ENCODE assay signal across 1 cellular context in the genomic region with DNA sequence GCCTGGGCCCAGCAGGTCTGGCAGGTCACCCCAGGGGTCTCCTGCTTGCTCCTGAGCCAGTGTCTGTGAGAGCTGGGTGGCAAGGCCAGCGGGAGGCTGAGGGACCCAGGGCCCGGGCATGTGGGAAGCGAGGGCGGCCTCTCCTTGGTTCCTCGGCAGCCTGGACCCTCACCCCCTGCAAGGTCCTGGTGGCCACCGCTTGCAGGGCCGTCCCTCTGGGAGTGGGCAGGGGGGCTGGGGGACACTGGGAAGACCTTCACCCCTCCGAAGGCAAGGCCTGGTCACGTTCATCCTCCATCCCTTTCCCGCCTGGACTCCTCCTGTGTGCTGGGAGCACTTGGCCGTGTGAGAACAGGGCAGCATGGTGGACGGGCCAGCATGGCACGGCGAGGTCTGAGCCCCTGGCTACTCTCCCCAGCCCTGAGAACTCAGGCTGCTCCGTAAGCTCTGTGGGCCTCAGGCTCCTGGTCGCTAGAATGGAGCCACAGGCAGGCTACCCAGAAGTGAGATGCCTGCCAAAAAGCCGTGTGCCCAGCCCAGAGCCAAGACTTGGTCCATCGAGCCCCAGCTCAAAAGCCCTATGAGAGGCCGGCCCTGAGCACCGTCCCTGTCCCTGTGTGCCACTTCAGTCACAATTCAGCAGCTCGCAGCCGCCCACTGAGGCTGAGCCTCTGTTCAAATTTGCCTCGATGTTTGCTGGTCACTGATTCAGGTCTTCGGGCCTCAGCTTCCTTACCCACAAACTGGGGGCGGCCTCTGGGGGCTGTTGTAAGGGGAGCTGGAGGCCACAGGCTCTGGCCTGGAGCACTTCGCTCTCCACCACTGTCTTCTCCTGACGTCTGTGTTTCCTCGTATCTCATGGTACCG.
TF ChIP-seq lines count a peak whose summit lies in the region.

No MANE protein-coding gene starts in this region.

TF ChIP-seq in HepG2, 621 proteins besides CTCF, POLR2A, EP300 and RAD21 (continued from another document and continues in another):
- TF ChIP-seq, protein P1, sequence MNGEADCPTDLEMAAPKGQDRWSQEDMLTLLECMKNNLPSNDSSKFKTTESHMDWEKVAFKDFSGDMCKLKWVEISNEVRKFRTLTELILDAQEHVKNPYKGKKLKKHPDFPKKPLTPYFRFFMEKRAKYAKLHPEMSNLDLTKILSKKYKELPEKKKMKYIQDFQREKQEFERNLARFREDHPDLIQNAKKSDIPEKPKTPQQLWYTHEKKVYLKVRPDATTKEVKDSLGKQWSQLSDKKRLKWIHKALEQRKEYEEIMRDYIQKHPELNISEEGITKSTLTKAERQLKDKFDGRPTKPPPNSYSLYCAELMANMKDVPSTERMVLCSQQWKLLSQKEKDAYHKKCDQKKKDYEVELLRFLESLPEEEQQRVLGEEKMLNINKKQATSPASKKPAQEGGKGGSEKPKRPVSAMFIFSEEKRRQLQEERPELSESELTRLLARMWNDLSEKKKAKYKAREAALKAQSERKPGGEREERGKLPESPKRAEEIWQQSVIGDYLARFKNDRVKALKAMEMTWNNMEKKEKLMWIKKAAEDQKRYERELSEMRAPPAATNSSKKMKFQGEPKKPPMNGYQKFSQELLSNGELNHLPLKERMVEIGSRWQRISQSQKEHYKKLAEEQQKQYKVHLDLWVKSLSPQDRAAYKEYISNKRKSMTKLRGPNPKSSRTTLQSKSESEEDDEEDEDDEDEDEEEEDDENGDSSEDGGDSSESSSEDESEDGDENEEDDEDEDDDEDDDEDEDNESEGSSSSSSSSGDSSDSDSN (CRISPR knock-in tag; IDR thresholded peaks at IDR 0.05): 0 out of 2 replicates have a peak, but pooled peaks have one; percentile 19
- no peak for TF ChIP-seq MXI1 (IDR thresholded peaks at IDR 0.05; ENCODE audit: borderline replicate concordance, low read depth, low read length)
- TF ChIP-seq SSRP1 (CRISPR knock-in tag; IDR thresholded peaks at IDR 0.05): no peak
- TF ChIP-seq ZSCAN9 (CRISPR knock-in tag; IDR thresholded peaks at IDR 0.05; ENCODE audit: borderline replicate concordance): no peak
- TF ChIP-seq HMGA1 (CRISPR knock-in tag; conservative IDR thresholded peaks at IDR 0.05): no peak
- TF ChIP-seq KDM5B (CRISPR knock-in tag; IDR thresholded peaks at IDR 0.05; ENCODE audit: borderline replicate concordance): 0 out of 2 replicates have a peak, but pooled peaks have one; percentile 28
- TF ChIP-seq EHMT2 (IDR thresholded peaks at IDR 0.05; ENCODE audit: borderline replicate concordance, low read depth, low read length): no peak
- no peak for TF ChIP-seq ZFP82 (CRISPR knock-in tag; IDR thresholded peaks at IDR 0.05; ENCODE audit: borderline replicate concordance)
- TF ChIP-seq, protein P2, sequence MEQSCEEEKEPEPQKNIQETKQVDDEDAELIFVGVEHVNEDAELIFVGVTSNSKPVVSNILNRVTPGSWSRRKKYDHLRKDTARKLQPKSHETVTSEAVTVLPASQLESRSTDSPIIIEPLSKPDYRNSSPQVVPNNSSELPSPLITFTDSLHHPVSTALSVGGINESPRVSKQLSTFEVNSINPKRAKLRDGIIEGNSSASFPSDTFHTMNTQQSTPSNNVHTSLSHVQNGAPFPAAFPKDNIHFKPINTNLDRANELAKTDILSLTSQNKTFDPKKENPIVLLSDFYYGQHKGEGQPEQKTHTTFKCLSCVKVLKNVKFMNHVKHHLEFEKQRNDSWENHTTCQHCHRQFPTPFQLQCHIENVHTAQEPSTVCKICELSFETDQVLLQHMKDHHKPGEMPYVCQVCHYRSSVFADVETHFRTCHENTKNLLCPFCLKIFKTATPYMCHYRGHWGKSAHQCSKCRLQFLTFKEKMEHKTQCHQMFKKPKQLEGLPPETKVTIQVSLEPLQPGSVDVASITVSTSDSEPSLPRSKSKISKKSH (CRISPR knock-in tag; IDR thresholded peaks at IDR 0.05; ENCODE audit: borderline replicate concordance): peak; percentile 10; the same call in 1 of the 2 replicates
- no peak for TF ChIP-seq ZNF670 (CRISPR knock-in tag; IDR thresholded peaks at IDR 0.05; ENCODE audit: borderline replicate concordance)
- no peak for TF ChIP-seq MTA3 (CRISPR knock-in tag; IDR thresholded peaks at IDR 0.05)
- TF ChIP-seq, protein P3, sequence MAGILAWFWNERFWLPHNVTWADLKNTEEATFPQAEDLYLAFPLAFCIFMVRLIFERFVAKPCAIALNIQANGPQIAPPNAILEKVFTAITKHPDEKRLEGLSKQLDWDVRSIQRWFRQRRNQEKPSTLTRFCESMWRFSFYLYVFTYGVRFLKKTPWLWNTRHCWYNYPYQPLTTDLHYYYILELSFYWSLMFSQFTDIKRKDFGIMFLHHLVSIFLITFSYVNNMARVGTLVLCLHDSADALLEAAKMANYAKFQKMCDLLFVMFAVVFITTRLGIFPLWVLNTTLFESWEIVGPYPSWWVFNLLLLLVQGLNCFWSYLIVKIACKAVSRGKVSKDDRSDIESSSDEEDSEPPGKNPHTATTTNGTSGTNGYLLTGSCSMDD (CRISPR knock-in tag; IDR thresholded peaks at IDR 0.05): no peak
- no peak for TF ChIP-seq TBX2 (CRISPR knock-in tag; IDR thresholded peaks at IDR 0.05; ENCODE audit: borderline replicate concordance)
- no peak for TF ChIP-seq U2AF1 (optimal IDR thresholded peaks at IDR 0.05; ENCODE audit: low read depth, low read length)
- TF ChIP-seq ZKSCAN5 (CRISPR knock-in tag; IDR thresholded peaks at IDR 0.05): no peak
- TF ChIP-seq ADNP (CRISPR knock-in tag; IDR thresholded peaks at IDR 0.05): no peak
- TF ChIP-seq, protein P4, sequence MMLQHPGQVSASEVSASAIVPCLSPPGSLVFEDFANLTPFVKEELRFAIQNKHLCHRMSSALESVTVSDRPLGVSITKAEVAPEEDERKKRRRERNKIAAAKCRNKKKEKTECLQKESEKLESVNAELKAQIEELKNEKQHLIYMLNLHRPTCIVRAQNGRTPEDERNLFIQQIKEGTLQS (CRISPR knock-in tag; IDR thresholded peaks at IDR 0.05): no peak
- TF ChIP-seq SALL1 (CRISPR knock-in tag; IDR thresholded peaks at IDR 0.05): no peak
- TF ChIP-seq SYNCRIP (IDR thresholded peaks at IDR 0.05; ENCODE audit: insufficient read depth, low read depth, low read length): no peak
- TF ChIP-seq ZFP37 (CRISPR knock-in tag; IDR thresholded peaks at IDR 0.05; ENCODE audit: borderline replicate concordance): 0 out of 2 replicates have a peak, but pooled peaks have one; percentile 18
- TF ChIP-seq ZNF629 (CRISPR knock-in tag; conservative IDR thresholded peaks at IDR 0.05): peak; percentile 16; the same call in 1 of the 2 replicates
- TF ChIP-seq ZNF7 (CRISPR knock-in tag; IDR thresholded peaks at IDR 0.05): no peak
- TF ChIP-seq, protein P5, sequence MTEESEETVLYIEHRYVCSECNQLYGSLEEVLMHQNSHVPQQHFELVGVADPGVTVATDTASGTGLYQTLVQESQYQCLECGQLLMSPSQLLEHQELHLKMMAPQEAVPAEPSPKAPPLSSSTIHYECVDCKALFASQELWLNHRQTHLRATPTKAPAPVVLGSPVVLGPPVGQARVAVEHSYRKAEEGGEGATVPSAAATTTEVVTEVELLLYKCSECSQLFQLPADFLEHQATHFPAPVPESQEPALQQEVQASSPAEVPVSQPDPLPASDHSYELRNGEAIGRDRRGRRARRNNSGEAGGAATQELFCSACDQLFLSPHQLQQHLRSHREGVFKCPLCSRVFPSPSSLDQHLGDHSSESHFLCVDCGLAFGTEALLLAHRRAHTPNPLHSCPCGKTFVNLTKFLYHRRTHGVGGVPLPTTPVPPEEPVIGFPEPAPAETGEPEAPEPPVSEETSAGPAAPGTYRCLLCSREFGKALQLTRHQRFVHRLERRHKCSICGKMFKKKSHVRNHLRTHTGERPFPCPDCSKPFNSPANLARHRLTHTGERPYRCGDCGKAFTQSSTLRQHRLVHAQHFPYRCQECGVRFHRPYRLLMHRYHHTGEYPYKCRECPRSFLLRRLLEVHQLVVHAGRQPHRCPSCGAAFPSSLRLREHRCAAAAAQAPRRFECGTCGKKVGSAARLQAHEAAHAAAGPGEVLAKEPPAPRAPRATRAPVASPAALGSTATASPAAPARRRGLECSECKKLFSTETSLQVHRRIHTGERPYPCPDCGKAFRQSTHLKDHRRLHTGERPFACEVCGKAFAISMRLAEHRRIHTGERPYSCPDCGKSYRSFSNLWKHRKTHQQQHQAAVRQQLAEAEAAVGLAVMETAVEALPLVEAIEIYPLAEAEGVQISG (CRISPR knock-in tag; IDR thresholded peaks at IDR 0.05): no peak
- TF ChIP-seq KDM4B (CRISPR knock-in tag; IDR thresholded peaks at IDR 0.05): no peak
- TF ChIP-seq RFX3 (CRISPR knock-in tag; IDR thresholded peaks at IDR 0.05): no peak
- TF ChIP-seq PHF20 (CRISPR knock-in tag; IDR thresholded peaks at IDR 0.05): no peak
- TF ChIP-seq NRL (CRISPR knock-in tag; IDR thresholded peaks at IDR 0.05; ENCODE audit: borderline replicate concordance): 0 out of 2 replicates have a peak, but pooled peaks have one; percentile 1
- TF ChIP-seq, protein P6, sequence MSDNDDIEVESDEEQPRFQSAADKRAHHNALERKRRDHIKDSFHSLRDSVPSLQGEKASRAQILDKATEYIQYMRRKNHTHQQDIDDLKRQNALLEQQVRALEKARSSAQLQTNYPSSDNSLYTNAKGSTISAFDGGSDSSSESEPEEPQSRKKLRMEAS (IDR thresholded peaks at IDR 0.05): 0 out of 2 replicates have a peak, but pooled peaks have one; percentile 22
- TF ChIP-seq NR1H2 (CRISPR knock-in tag; IDR thresholded peaks at IDR 0.05; ENCODE audit: borderline replicate concordance, low read depth): no peak
- no peak for TF ChIP-seq ZBTB42 (CRISPR knock-in tag; IDR thresholded peaks at IDR 0.05)
- no peak for TF ChIP-seq ATAD3A (CRISPR knock-in tag; IDR thresholded peaks at IDR 0.05)
- TF ChIP-seq ZBTB38 (CRISPR knock-in tag; IDR thresholded peaks at IDR 0.05): peak; percentile 19
- peak; percentile 33; the same call in 1 of the 2 replicates for TF ChIP-seq NFE2L1 (CRISPR knock-in tag; IDR thresholded peaks at IDR 0.05; ENCODE audit: borderline replicate concordance)
- TF ChIP-seq, protein P7, sequence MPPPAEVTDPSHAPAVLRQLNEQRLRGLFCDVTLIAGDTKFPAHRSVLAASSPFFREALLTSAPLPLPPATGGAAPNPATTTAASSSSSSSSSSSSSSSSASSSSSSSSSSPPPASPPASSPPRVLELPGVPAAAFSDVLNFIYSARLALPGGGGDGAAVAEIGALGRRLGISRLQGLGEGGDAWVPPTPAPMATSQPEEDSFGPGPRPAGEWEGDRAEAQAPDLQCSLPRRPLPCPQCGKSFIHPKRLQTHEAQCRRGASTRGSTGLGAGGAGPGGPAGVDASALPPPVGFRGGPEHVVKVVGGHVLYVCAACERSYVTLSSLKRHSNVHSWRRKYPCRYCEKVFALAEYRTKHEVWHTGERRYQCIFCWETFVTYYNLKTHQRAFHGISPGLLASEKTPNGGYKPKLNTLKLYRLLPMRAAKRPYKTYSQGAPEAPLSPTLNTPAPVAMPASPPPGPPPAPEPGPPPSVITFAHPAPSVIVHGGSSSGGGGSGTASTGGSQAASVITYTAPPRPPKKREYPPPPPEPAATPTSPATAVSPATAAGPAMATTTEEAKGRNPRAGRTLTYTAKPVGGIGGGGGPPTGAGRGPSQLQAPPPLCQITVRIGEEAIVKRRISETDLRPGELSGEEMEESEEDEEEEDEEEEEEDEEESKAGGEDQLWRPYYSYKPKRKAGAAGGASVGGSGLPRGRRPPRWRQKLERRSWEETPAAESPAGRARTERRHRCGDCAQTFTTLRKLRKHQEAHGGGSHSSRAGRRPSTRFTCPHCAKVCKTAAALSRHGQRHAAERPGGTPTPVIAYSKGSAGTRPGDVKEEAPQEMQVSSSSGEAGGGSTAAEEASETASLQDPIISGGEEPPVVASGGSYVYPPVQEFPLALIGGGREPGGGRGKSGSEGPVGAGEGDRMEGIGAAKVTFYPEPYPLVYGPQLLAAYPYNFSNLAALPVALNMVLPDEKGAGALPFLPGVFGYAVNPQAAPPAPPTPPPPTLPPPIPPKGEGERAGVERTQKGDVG (CRISPR knock-in tag; IDR thresholded peaks at IDR 0.05; ENCODE audit: borderline replicate concordance): peak; percentile 59; the same call in 1 of the 2 replicates
- TF ChIP-seq FOXO1 (CRISPR knock-in tag; IDR thresholded peaks at IDR 0.05): no peak
- TF ChIP-seq, protein P8, sequence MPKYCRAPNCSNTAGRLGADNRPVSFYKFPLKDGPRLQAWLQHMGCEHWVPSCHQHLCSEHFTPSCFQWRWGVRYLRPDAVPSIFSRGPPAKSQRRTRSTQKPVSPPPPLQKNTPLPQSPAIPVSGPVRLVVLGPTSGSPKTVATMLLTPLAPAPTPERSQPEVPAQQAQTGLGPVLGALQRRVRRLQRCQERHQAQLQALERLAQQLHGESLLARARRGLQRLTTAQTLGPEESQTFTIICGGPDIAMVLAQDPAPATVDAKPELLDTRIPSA (CRISPR knock-in tag; IDR thresholded peaks at IDR 0.05; ENCODE audit: borderline replicate concordance): no peak
- TF ChIP-seq, protein P9, sequence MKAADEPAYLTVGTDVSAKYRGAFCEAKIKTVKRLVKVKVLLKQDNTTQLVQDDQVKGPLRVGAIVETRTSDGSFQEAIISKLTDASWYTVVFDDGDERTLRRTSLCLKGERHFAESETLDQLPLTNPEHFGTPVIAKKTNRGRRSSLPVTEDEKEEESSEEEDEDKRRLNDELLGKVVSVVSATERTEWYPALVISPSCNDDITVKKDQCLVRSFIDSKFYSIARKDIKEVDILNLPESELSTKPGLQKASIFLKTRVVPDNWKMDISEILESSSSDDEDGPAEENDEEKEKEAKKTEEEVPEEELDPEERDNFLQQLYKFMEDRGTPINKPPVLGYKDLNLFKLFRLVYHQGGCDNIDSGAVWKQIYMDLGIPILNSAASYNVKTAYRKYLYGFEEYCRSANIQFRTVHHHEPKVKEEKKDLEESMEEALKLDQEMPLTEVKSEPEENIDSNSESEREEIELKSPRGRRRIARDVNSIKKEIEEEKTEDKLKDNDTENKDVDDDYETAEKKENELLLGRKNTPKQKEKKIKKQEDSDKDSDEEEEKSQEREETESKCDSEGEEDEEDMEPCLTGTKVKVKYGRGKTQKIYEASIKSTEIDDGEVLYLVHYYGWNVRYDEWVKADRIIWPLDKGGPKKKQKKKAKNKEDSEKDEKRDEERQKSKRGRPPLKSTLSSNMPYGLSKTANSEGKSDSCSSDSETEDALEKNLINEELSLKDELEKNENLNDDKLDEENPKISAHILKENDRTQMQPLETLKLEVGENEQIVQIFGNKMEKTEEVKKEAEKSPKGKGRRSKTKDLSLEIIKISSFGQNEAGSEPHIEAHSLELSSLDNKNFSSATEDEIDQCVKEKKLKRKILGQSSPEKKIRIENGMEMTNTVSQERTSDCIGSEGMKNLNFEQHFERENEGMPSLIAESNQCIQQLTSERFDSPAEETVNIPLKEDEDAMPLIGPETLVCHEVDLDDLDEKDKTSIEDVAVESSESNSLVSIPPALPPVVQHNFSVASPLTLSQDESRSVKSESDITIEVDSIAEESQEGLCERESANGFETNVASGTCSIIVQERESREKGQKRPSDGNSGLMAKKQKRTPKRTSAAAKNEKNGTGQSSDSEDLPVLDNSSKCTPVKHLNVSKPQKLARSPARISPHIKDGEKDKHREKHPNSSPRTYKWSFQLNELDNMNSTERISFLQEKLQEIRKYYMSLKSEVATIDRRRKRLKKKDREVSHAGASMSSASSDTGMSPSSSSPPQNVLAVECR (CRISPR knock-in tag; IDR thresholded peaks at IDR 0.05; ENCODE audit: borderline replicate concordance): 0 out of 2 replicates have a peak, but pooled peaks have one; percentile 1
- TF ChIP-seq, protein P10, sequence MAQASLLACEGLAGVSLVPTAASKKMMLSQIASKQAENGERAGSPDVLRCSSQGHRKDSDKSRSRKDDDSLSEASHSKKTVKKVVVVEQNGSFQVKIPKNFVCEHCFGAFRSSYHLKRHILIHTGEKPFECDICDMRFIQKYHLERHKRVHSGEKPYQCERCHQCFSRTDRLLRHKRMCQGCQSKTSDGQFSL (CRISPR knock-in tag; IDR thresholded peaks at IDR 0.05): 0 out of 2 replicates have a peak, but pooled peaks have one; percentile 26
